In genomic region chr11:17381156-17381555, GRCh38 we compare ENCODE assay signal across 17 cellular contexts. TPM values are rescaled to one million over a fixed set of nuclear protein-coding genes. Genes with fewer than 3 reads are reported as not detected.
"Had no signal": no experiment of that assay in that cellular context is flagged by ENCODE, and none has a peak within 500 bp of the region (broad histone marks: within the 10 kb centered on the region; RNA-seq: fewer than 3 reads in every experiment).

No MANE protein-coding gene starts in this region.

- DNase-seq: activated CD4-positive, alpha-beta T cell treated with anti-CD3 and anti-CD28 coated beads, Interleukin-2, amount 50 U/mL, for 4 hours; activated CD4-positive, CD25-positive, alpha-beta regulatory T cell treated with anti-CD3 and anti-CD28 coated beads, Interleukin-2, amount 50 U/mL, for 72 hours; activated CD8-positive, alpha-beta memory T cell treated with anti-CD3 and anti-CD28 coated beads, Interleukin-2, amount 10 ng/mL, durations not matched to agents 7 days and 5 days; activated effector memory CD4-positive, alpha-beta T cell treated with Interleukin-2 at 50 U/mL for 16 hours; activated T-cell treated with anti-CD3 and anti-CD28 coated beads, Interleukin-2, amount 50 U/mL, for 24 hours; amygdala; hypothalamus; left colon; naive thymus-derived CD8-positive, alpha-beta T cell; right cardiac atrium; spleen; stimulated activated CD4-positive, alpha-beta T cell treated with anti-CD3 and anti-CD28 coated beads, Interleukin-1b, Interleukin-23, amount 100 ng/mL, for 48 hours; substantia nigra; transverse colon had no signal

- H3K27me3 ChIP-seq: transverse colon had no signal

- H3K4me1 ChIP-seq: transverse colon had no signal

- H3K27ac ChIP-seq: spleen, transverse colon had no signal

- H3K27ac Mint-ChIP-seq: activated CD8-positive, alpha-beta memory T cell treated with anti-CD3 and anti-CD28 coated beads, Interleukin-2, amount 10 ng/mL, durations not matched to agents 7 days and 5 days; activated naive CD4-positive, alpha-beta T cell treated with anti-CD3 and anti-CD28 coated beads, Interleukin-2, amount 50 U/mL, for 72 hours; activated T-cell treated with anti-CD3 and anti-CD28 coated beads, Interleukin-2, amount 50 U/mL, for 24 hours; naive thymus-derived CD8-positive, alpha-beta T cell; stimulated activated memory B cell treated with anti-CD40 and anti-IgM and Interleukin-4, amounts not matched to agents 10 μg/mL and 1 μg/mL and 100 μg/mL, for 72 hours had no signal

- H3K27me3 Mint-ChIP-seq: activated T-cell treated with anti-CD3 and anti-CD28 coated beads, Interleukin-2, amount 50 U/mL, for 24 hours; naive thymus-derived CD8-positive, alpha-beta T cell; stimulated activated memory B cell treated with anti-CD40 and anti-IgM and Interleukin-4, amounts not matched to agents 10 μg/mL and 1 μg/mL and 100 μg/mL, for 72 hours had no signal

- H3K36me3 ChIP-seq: transverse colon had no signal

- H3K9me3 Mint-ChIP-seq: naive thymus-derived CD8-positive, alpha-beta T cell; stimulated activated memory B cell treated with anti-CD40 and anti-IgM and Interleukin-4, amounts not matched to agents 10 μg/mL and 1 μg/mL and 100 μg/mL, for 72 hours had no signal

- H3K4me3 Mint-ChIP-seq: activated CD8-positive, alpha-beta memory T cell treated with anti-CD3 and anti-CD28 coated beads, Interleukin-2, amount 10 ng/mL, durations not matched to agents 7 days and 5 days; activated T-cell treated with anti-CD3 and anti-CD28 coated beads, Interleukin-2, amount 50 U/mL, for 24 hours; naive thymus-derived CD8-positive, alpha-beta T cell; stimulated activated memory B cell treated with anti-CD40 and anti-IgM and Interleukin-4, amounts not matched to agents 10 μg/mL and 1 μg/mL and 100 μg/mL, for 72 hours had no signal

- H3K9me3 ChIP-seq: transverse colon had no signal

- H3K4me1 Mint-ChIP-seq: activated CD8-positive, alpha-beta memory T cell treated with anti-CD3 and anti-CD28 coated beads, Interleukin-2, amount 10 ng/mL, durations not matched to agents 7 days and 5 days had no signal

- H3K4me3 ChIP-seq: spleen, transverse colon had no signal

- ATAC-seq: activated CD8-positive, alpha-beta memory T cell treated with anti-CD3 and anti-CD28 coated beads, Interleukin-2, amount 10 ng/mL, durations not matched to agents 7 days and 5 days; activated naive CD4-positive, alpha-beta T cell treated with anti-CD3 and anti-CD28 coated beads, Interleukin-2, amount 50 U/mL, for 72 hours; left colon; naive thymus-derived CD8-positive, alpha-beta T cell; right cardiac atrium; stimulated activated memory B cell treated with anti-CD40 and anti-IgM and Interleukin-4, amounts not matched to agents 10 μg/mL and 1 μg/mL and 100 μg/mL, for 72 hours had no signal

RNA-seq across cellular contexts. Expression of gene KCNJ11, which starts 7.3 kb away (rescaled TPM):
- polyA plus RNA-seq: fibroblast of lung; naive thymus-derived CD8-positive, alpha-beta T cell had no signal
